In genomic region chr11:27229511-27230174, GRCh38 we compare ENCODE assay signal across 20 cellular contexts.
DNase-seq lines count a peak whose midpoint lies in the region; TF ChIP-seq lines count a peak whose summit lies in the region.
"Had no signal": no experiment of that assay in that cellular context is flagged by ENCODE, and none has a peak within 500 bp of the region (broad histone marks: within the 10 kb centered on the region; RNA-seq: fewer than 3 reads in every experiment).

No MANE protein-coding gene starts in this region.

- H3K27ac ChIP-seq in HEK293 (ENCODE audit: extremely low read depth, low read depth, low read length): no peak overlapping the region
- H3K27ac ChIP-seq in rectal smooth muscle tissue (ENCODE audit: low read depth, low read length): peak overlapping the region; percentile 62
- H3K27ac ChIP-seq: A549, BLaER1, SJSA1 had no signal

- in situ Hi-C loops in KBM-7 (cut with MboI; ENCODE audit: low pct_unique_long_range_greater_than_20kb, low sequenced_read_pairs): no loop called here

- H3K4me3 ChIP-seq in BJ (ENCODE audit: low read depth, low read length) (no peak overlapping the region), HEK293 (ENCODE audit: low read depth, low read length) (no peak overlapping the region), fibroblast of the aortic adventitia (ENCODE audit: low read depth, low read length) (no peak overlapping the region), rectal smooth muscle tissue (ENCODE audit: low read length) (no peak overlapping the region), H7 (ENCODE audit: insufficient read depth, low read depth, low read length) (no peak overlapping the region)
- H3K4me3 ChIP-seq: A549, BLaER1, SJSA1 had no signal

- CTCF ChIA-PET in BJ (lab: Yijun Ruan, JAX): interaction anchor here (0.7 to 1.2 kb wide), 3 partner anchors 17 to 46 kb away, joined by 3 to 4 read pairs (median 3); no protein-coding TSS in a partner anchor
- CTCF ChIA-PET in HEK293 (lab: Yijun Ruan, JAX): interaction anchor here (0.5 kb wide), 1 partner anchor 17 kb away, joined by 3 read pairs; no protein-coding TSS in a partner anchor

- H3K36me3 ChIP-seq in BJ (ENCODE audit: control insufficient read depth, insufficient read depth, low read length): no peaks in the 10 kb centered on the region
- no peaks in the 10 kb centered on the region for H3K36me3 ChIP-seq in HEK293 (ENCODE audit: control insufficient read depth in 2 of 2, insufficient read depth in 1 of 2, low read length in 2 of 2)
- H3K36me3 ChIP-seq in rectal smooth muscle tissue (ENCODE audit: control insufficient read depth, insufficient read depth, low read length): no peaks in the 10 kb centered on the region
- H3K36me3 ChIP-seq in H7 (replicated peaks; ENCODE audit: control insufficient read depth, insufficient read depth, low read length): no peaks in the 10 kb centered on the region
- H3K36me3 ChIP-seq: BLaER1, SJSA1 had no signal

- no peak overlapping the region for H3K9ac ChIP-seq in rectal smooth muscle tissue (ENCODE audit: low read length)
- H3K9ac ChIP-seq: BLaER1 had no signal

- no peaks in the 10 kb centered on the region for H3K9me3 ChIP-seq in HEK293 (ENCODE audit: control insufficient read depth, insufficient read depth, low read depth, low read length)
- H3K9me3 ChIP-seq: A549, BLaER1, SJSA1 had no signal

- no peaks in the 10 kb centered on the region for H3K27me3 ChIP-seq in BJ (ENCODE audit: control insufficient read depth, insufficient read depth, low read length)
- no peaks in the 10 kb centered on the region for H3K27me3 ChIP-seq in rectal smooth muscle tissue (ENCODE audit: control insufficient read depth, insufficient read depth, low read length)
- no peaks in the 10 kb centered on the region for H3K27me3 ChIP-seq in H7 (ENCODE audit: control insufficient read depth, insufficient read depth, low read length)
- H3K27me3 ChIP-seq: BLaER1, SJSA1 had no signal

- TF ChIP-seq CTCF in BJ (IDR thresholded peaks at IDR 0.05; ENCODE audit: insufficient read depth, low read depth, low read length): no peak
- no peak for TF ChIP-seq CTCF in HEK293 (tag by site-specific recombination; IDR thresholded peaks at IDR 0.05)
- TF ChIP-seq CTCF in fibroblast of the aortic adventitia (IDR thresholded peaks at IDR 0.05; ENCODE audit: insufficient read depth, low read length): no peak

- peaks cover 11% of the 10 kb centered on the region for H3K4me1 ChIP-seq in HEK293 (ENCODE audit: control insufficient read depth, insufficient read depth, low read length)
- peaks cover 33% of the 10 kb centered on the region for H3K4me1 ChIP-seq in rectal smooth muscle tissue (ENCODE audit: control insufficient read depth, insufficient read depth, low read length)
- H3K4me1 ChIP-seq: BLaER1 had no signal

- POLR2A ChIA-PET in BJ (lab: Charles Lee) (no interaction called here), HEK293 (lab: Yijun Ruan, JAX) (no interaction called here)

- DNase-seq in BJ (ENCODE audit: low read depth) (peak; percentile 31), fibroblast of the aortic adventitia (ENCODE audit: low read depth) (peak; percentile 68), H7 (no peak), NOMO-1 (lab: John Stamatoyannopoulos, UW; ENCODE audit: unreplicated experiment in 2 of 2) (no peak), KBM-7 (no peak), DMS53 treated with DMSO at 0.1 percent for 48 hours (lab: John Stamatoyannopoulos, UW; ENCODE audit: unreplicated experiment) (no peak)
- DNase-seq: CD4-positive, alpha-beta T cell; COR-L47; NCI-H1105 treated with DMSO at 0.1 percent for 48 hours; NCI-H1694; NCI-H2171; NCI-H345; NCI-H524 treated with DMSO at 0.1 percent for 48 hours; NCI-H82; OCI-M1 had no signal

TF ChIP-seq in HEK293, 187 proteins besides CTCF, POLR2A, EP300 and RAD21:
- TF ChIP-seq ZNF843 (tag by site-specific recombination; IDR thresholded peaks at IDR 0.05) (no peak), ZNF747 (tag by site-specific recombination; IDR thresholded peaks at IDR 0.05) (no peak), ZNF514 (tag by site-specific recombination; IDR thresholded peaks at IDR 0.05) (no peak), ATF2 (tag by site-specific recombination; IDR thresholded peaks at IDR 0.05; ENCODE audit: low read depth) (0 out of 2 replicates have a peak, but pooled peaks have one; percentile 59)

Comparison
In these comparisons a context has a peak if more than half of its experiments do, and no peak if none do; other contexts are left out.
1. DNase-seq: peak in BJ (single experiment) and fibroblast of the aortic adventitia (single experiment); none in H7 (single experiment), NOMO-1 (0 of 2), KBM-7 (single experiment) and DMS53 treated with DMSO at 0.1 percent for 48 hours (single experiment).